ENCODE assay signal across 8 cellular contexts in genomic region chr10:89793649-89794254, GRCh38.
DNase-seq lines count a peak whose midpoint lies in the region; ATAC-seq and TF ChIP-seq lines count a peak whose summit lies in the region.

No MANE protein-coding gene starts in this region.

- H3K27me3 ChIP-seq in psoas muscle (ENCODE audit: insufficient read depth in 3 of 3, low read length in 2 of 3): no peaks in the 10 kb centered on the region

- TF ChIP-seq CTCF in psoas muscle (IDR thresholded peaks at IDR 0.05): peak; percentile 77

- no peak overlapping the region for H3K27ac ChIP-seq in psoas muscle

- H3K4me1 Mint-ChIP-seq in activated T-helper 17 cell treated with anti-CD3 and anti-CD28 coated beads, Interleukin-2, amount 50 U/mL, for 72 hours: no peaks in the 10 kb centered on the region

- intact Hi-C loops in head of caudate nucleus (cut with DNase I) (loop anchor here (5.0 kb wide), 1 partner anchor 1074 kb away; no protein-coding TSS in a partner anchor), psoas muscle (cut with DNase I) (loop anchor here in 1 of 2 donors (10.0 kb wide), 1 partner anchor 991 kb away; no protein-coding TSS in a partner anchor)

- ATAC-seq in GM18867 (IDR thresholded peaks at IDR 0.05; ENCODE audit: unreplicated experiment) (peak; percentile 76), HG03571 (IDR thresholded peaks at IDR 0.05; ENCODE audit: unreplicated experiment) (peak; percentile 69), psoas muscle (peak in 2 of 4 donors; percentile 55 to 78)
- peak; percentile 60 for ATAC-seq in activated T-helper 17 cell treated with anti-CD3 and anti-CD28 coated beads, Interleukin-2, amount 50 U/mL, for 72 hours (replicated peaks)

- no peak overlapping the region for H3K4me3 ChIP-seq in psoas muscle

- DNase-seq in COLO668 (lab: John Stamatoyannopoulos, UW; ENCODE audit: unreplicated experiment): peak; percentile 20
- DNase-seq in NCI-H82 (lab: John Stamatoyannopoulos, UW): peak; percentile 84
- DNase-seq in head of caudate nucleus: peak in 24 of 42 donors; percentile 4 to 78 (median 37)
- DNase-seq in psoas muscle: no peak
- no peak for DNase-seq in stimulated activated naive CD4-positive, alpha-beta T cell treated with Interleukin-2 at 50 U/mL for 16 hours (lab: John Stamatoyannopoulos, UW)

- no peaks in the 10 kb centered on the region for H3K9me3 ChIP-seq in psoas muscle

- peaks cover 16% of the 10 kb centered on the region for H3K27me3 Mint-ChIP-seq in activated T-helper 17 cell treated with anti-CD3 and anti-CD28 coated beads, Interleukin-2, amount 50 U/mL, for 72 hours

- WGBS in psoas muscle, 3 donors: 36 to 39% (median 36%) methylated on average over 3 of the region's 3 CpGs

- H3K4me3 Mint-ChIP-seq in activated T-helper 17 cell treated with anti-CD3 and anti-CD28 coated beads, Interleukin-2, amount 50 U/mL, for 72 hours: no peak overlapping the region

- no peaks in the 10 kb centered on the region for H3K36me3 Mint-ChIP-seq in activated T-helper 17 cell treated with anti-CD3 and anti-CD28 coated beads, Interleukin-2, amount 50 U/mL, for 72 hours (ENCODE audit: low read depth)

- no peaks in the 10 kb centered on the region for H3K4me1 ChIP-seq in psoas muscle

- H3K9me3 Mint-ChIP-seq in activated T-helper 17 cell treated with anti-CD3 and anti-CD28 coated beads, Interleukin-2, amount 50 U/mL, for 72 hours: no peaks in the 10 kb centered on the region

- no peak overlapping the region for H3K27ac Mint-ChIP-seq in activated T-helper 17 cell treated with anti-CD3 and anti-CD28 coated beads, Interleukin-2, amount 50 U/mL, for 72 hours

- H3K36me3 ChIP-seq in psoas muscle (ENCODE audit: insufficient read depth in 1 of 2, low read depth in 1 of 2): no peaks in the 10 kb centered on the region

Comparison
In these comparisons a context has a peak if more than half of its experiments do, and no peak if none do; other contexts are left out.
1. DNase-seq: peak in COLO668 (single experiment), NCI-H82 (single experiment) and head of caudate nucleus (24 of 42); none in psoas muscle (0 of 2) and stimulated activated naive CD4-positive, alpha-beta T cell treated with Interleukin-2 at 50 U/mL for 16 hours (single experiment).